2 cellular contexts compared by ENCODE assay signal in the genomic region with DNA sequence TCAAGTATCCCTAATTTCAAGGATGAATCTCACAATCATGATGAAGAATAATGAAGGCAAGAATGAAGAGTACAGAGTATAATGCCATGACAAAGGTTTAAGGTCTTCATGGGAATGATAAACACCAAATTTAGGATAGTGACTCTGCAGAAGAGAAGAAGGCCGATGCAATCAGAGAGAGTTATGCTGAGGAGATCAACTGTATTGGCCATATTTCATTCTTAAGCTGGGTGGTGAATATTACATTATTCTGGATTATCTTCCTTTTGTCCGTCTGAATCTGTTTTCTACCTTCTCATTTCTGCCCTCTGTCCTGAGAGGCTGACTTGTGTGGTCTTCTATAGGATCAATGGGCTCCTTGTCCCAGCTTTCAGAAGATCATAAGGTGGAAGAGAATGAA.
TF ChIP-seq lines count a peak whose summit lies in the region.

No MANE protein-coding gene starts in this region.

TF ChIP-seq in GM23338, 12 proteins besides CTCF, POLR2A, EP300 and RAD21:
- TF ChIP-seq, protein P1, sequence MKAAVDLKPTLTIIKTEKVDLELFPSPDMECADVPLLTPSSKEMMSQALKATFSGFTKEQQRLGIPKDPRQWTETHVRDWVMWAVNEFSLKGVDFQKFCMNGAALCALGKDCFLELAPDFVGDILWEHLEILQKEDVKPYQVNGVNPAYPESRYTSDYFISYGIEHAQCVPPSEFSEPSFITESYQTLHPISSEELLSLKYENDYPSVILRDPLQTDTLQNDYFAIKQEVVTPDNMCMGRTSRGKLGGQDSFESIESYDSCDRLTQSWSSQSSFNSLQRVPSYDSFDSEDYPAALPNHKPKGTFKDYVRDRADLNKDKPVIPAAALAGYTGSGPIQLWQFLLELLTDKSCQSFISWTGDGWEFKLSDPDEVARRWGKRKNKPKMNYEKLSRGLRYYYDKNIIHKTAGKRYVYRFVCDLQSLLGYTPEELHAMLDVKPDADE (IDR thresholded peaks at IDR 0.05): no peak
- TF ChIP-seq ZNF331 (CRISPR knock-in tag; IDR thresholded peaks at IDR 0.05; ENCODE audit: low read depth): no peak

TF ChIP-seq in K562, 482 proteins besides CTCF, POLR2A, EP300 and RAD21:
- peak; percentile 67 for TF ChIP-seq ZNF766 (CRISPR knock-in tag; conservative IDR thresholded peaks at IDR 0.05)
- no peak for TF ChIP-seq NR4A1 (CRISPR knock-in tag; IDR thresholded peaks at IDR 0.05)
- TF ChIP-seq NR4A1 (tag; IDR thresholded peaks at IDR 0.05): peak; percentile 65; the same call in 1 of the 2 replicates
- TF ChIP-seq SOX6 (IDR thresholded peaks at IDR 0.05): 0 out of 2 replicates have a peak, but pooled peaks have one; percentile 32
- TF ChIP-seq MEF2D (tag; conservative IDR thresholded peaks at IDR 0.05; ENCODE audit: low read depth): 0 out of 2 replicates have a peak, but pooled peaks have one; percentile 31
- peak; percentile 58; the same call in 1 of the 2 replicates for TF ChIP-seq DPF2 (IDR thresholded peaks at IDR 0.05)
- peak; percentile 34; the same call in 1 of the 2 replicates for TF ChIP-seq HDAC2 (IDR thresholded peaks at IDR 0.05)
- TF ChIP-seq PCBP2 (IDR thresholded peaks at IDR 0.05; ENCODE audit: low read depth, low read length, poor library complexity, severe bottlenecking): no peak
- TF ChIP-seq, protein P1 (conservative IDR thresholded peaks at IDR 0.05; ENCODE audit: control insufficient read depth, low read depth, low read length): no peak
- peak; percentile 72 for TF ChIP-seq C11orf30 (IDR thresholded peaks at IDR 0.05; ENCODE audit: low read depth)
- peak; percentile 69 for TF ChIP-seq NFE2 (IDR thresholded peaks at IDR 0.05; ENCODE audit: low read depth)
- TF ChIP-seq ARID1B (IDR thresholded peaks at IDR 0.05): peak; percentile 44; the same call in 1 of the 2 replicates
- TF ChIP-seq, protein P2, sequence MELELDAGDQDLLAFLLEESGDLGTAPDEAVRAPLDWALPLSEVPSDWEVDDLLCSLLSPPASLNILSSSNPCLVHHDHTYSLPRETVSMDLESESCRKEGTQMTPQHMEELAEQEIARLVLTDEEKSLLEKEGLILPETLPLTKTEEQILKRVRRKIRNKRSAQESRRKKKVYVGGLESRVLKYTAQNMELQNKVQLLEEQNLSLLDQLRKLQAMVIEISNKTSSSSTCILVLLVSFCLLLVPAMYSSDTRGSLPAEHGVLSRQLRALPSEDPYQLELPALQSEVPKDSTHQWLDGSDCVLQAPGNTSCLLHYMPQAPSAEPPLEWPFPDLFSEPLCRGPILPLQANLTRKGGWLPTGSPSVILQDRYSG (tag; conservative IDR thresholded peaks at IDR 0.05; ENCODE audit: low read depth): no peak
- TF ChIP-seq, protein P3, sequence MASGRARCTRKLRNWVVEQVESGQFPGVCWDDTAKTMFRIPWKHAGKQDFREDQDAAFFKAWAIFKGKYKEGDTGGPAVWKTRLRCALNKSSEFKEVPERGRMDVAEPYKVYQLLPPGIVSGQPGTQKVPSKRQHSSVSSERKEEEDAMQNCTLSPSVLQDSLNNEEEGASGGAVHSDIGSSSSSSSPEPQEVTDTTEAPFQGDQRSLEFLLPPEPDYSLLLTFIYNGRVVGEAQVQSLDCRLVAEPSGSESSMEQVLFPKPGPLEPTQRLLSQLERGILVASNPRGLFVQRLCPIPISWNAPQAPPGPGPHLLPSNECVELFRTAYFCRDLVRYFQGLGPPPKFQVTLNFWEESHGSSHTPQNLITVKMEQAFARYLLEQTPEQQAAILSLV (tag; IDR thresholded peaks at IDR 0.05): peak; percentile 66; the same call in 1 of the 2 replicates
- TF ChIP-seq GATA2 (CRISPR knock-in tag; IDR thresholded peaks at IDR 0.05): no peak
- TF ChIP-seq SRF (CRISPR knock-in tag; IDR thresholded peaks at IDR 0.05): no peak
- TF ChIP-seq ZFP30 (CRISPR knock-in tag; IDR thresholded peaks at IDR 0.05; ENCODE audit: borderline replicate concordance): no peak
- no peak for TF ChIP-seq NR2C1 (IDR thresholded peaks at IDR 0.05)
- peak; percentile 32; the same call in 1 of the 2 replicates for TF ChIP-seq NR2C1 (tag; IDR thresholded peaks at IDR 0.05)
- peak; percentile 56; the same call in 1 of the 2 replicates for TF ChIP-seq ATF7 (IDR thresholded peaks at IDR 0.05)
- TF ChIP-seq CBX3 (IDR thresholded peaks at IDR 0.05; ENCODE audit: borderline replicate concordance in 1 of 2, low read length in 2 of 2): no peak
- TF ChIP-seq BRD9 (IDR thresholded peaks at IDR 0.05; ENCODE audit: low read depth, partially characterized antibody): peak; percentile 73
- TF ChIP-seq, protein P4, sequence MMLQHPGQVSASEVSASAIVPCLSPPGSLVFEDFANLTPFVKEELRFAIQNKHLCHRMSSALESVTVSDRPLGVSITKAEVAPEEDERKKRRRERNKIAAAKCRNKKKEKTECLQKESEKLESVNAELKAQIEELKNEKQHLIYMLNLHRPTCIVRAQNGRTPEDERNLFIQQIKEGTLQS (IDR thresholded peaks at IDR 0.05): peak; percentile 93
- TF ChIP-seq, protein P4 (CRISPR knock-in tag; conservative IDR thresholded peaks at IDR 0.05): no peak
- peak; percentile 54; the same call in 1 of the 2 replicates for TF ChIP-seq CEBPB (tag; IDR thresholded peaks at IDR 0.05)
- TF ChIP-seq, protein P5, sequence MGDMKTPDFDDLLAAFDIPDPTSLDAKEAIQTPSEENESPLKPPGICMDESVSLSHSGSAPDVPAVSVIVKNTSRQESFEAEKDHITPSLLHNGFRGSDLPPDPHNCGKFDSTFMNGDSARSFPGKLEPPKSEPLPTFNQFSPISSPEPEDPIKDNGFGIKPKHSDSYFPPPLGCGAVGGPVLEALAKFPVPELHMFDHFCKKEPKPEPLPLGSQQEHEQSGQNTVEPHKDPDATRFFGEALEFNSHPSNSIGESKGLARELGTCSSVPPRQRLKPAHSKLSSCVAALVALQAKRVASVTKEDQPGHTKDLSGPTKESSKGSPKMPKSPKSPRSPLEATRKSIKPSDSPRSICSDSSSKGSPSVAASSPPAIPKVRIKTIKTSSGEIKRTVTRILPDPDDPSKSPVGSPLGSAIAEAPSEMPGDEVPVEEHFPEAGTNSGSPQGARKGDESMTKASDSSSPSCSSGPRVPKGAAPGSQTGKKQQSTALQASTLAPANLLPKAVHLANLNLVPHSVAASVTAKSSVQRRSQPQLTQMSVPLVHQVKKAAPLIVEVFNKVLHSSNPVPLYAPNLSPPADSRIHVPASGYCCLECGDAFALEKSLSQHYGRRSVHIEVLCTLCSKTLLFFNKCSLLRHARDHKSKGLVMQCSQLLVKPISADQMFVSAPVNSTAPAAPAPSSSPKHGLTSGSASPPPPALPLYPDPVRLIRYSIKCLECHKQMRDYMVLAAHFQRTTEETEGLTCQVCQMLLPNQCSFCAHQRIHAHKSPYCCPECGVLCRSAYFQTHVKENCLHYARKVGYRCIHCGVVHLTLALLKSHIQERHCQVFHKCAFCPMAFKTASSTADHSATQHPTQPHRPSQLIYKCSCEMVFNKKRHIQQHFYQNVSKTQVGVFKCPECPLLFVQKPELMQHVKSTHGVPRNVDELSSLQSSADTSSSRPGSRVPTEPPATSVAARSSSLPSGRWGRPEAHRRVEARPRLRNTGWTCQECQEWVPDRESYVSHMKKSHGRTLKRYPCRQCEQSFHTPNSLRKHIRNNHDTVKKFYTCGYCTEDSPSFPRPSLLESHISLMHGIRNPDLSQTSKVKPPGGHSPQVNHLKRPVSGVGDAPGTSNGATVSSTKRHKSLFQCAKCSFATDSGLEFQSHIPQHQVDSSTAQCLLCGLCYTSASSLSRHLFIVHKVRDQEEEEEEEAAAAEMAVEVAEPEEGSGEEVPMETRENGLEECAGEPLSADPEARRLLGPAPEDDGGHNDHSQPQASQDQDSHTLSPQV (IDR thresholded peaks at IDR 0.05): 0 out of 2 replicates have a peak, but pooled peaks have one; percentile 58
- peak; percentile 50; the same call in 1 of the 2 replicates for TF ChIP-seq JUND (IDR thresholded peaks at IDR 0.05; ENCODE audit: borderline replicate concordance, low read depth, low read length)
- TF ChIP-seq JUND (tag; IDR thresholded peaks at IDR 0.05; ENCODE audit: borderline replicate concordance, low read depth, low read length): 0 out of 3 replicates have a peak, but pooled peaks have one; percentile 23
- TF ChIP-seq GTF2E2 (tag; IDR thresholded peaks at IDR 0.05): no peak
- TF ChIP-seq ARNT (IDR thresholded peaks at IDR 0.05): 0 out of 4 replicates have a peak, but pooled peaks of 1 of the 2 experiments have one; percentile 35
- peak; percentile 52 to 85 for TF ChIP-seq TRIM24 (IDR thresholded peaks at IDR 0.05)
- TF ChIP-seq MAFK (IDR thresholded peaks at IDR 0.05; ENCODE audit: low read length): peak; percentile 35; the same call in 1 of the 2 replicates
- peak; percentile 60 for TF ChIP-seq MAFG (tag; conservative IDR thresholded peaks at IDR 0.05)
- peak; percentile 19; the same call in 1 of the 2 replicates for TF ChIP-seq MYC (IDR thresholded peaks at IDR 0.05; ENCODE audit: low read depth, low read length)
- TF ChIP-seq MYC (CRISPR knock-in tag; IDR thresholded peaks at IDR 0.05; ENCODE audit: borderline replicate concordance, low read depth): no peak
- peak; percentile 82 for TF ChIP-seq ZSCAN32 (CRISPR knock-in tag; IDR thresholded peaks at IDR 0.05)
- TF ChIP-seq ZNF311 (CRISPR knock-in tag; IDR thresholded peaks at IDR 0.05): 0 out of 2 replicates have a peak, but pooled peaks have one; percentile 23
- TF ChIP-seq ZNF316 (IDR thresholded peaks at IDR 0.05): peak; percentile 66; the same call in 1 of the 2 replicates
- TF ChIP-seq, protein P6, sequence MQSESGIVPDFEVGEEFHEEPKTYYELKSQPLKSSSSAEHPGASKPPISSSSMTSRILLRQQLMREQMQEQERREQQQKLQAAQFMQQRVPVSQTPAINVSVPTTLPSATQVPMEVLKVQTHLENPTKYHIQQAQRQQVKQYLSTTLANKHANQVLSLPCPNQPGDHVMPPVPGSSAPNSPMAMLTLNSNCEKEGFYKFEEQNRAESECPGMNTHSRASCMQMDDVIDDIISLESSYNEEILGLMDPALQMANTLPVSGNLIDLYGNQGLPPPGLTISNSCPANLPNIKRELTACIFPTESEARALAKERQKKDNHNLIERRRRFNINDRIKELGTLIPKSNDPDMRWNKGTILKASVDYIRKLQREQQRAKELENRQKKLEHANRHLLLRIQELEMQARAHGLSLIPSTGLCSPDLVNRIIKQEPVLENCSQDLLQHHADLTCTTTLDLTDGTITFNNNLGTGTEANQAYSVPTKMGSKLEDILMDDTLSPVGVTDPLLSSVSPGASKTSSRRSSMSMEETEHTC (IDR thresholded peaks at IDR 0.05): no peak
- TF ChIP-seq MEIS2 (IDR thresholded peaks at IDR 0.05; ENCODE audit: partially characterized antibody): peak; percentile 57
- TF ChIP-seq NUFIP1 (IDR thresholded peaks at IDR 0.05; ENCODE audit: partially characterized antibody): no peak
- peak; percentile 56 for TF ChIP-seq SMARCA4 (IDR thresholded peaks at IDR 0.05)
- 0 out of 2 replicates have a peak, but pooled peaks have one; percentile 12 for TF ChIP-seq ESRRA (IDR thresholded peaks at IDR 0.05; ENCODE audit: borderline replicate concordance, low read depth)
- 0 out of 2 replicates have a peak, but pooled peaks have one; percentile 54 for TF ChIP-seq ZNF589 (CRISPR knock-in tag; IDR thresholded peaks at IDR 0.05; ENCODE audit: low read depth)
- TF ChIP-seq SNRNP70 (optimal IDR thresholded peaks at IDR 0.05; ENCODE audit: low read depth, low read length): no peak
- TF ChIP-seq IFI16 (CRISPR knock-in tag; IDR thresholded peaks at IDR 0.05): no peak
- peak; percentile 62; the same call in 1 of the 2 replicates for TF ChIP-seq NFRKB (IDR thresholded peaks at IDR 0.05; ENCODE audit: low read depth)
- TF ChIP-seq, protein P7, sequence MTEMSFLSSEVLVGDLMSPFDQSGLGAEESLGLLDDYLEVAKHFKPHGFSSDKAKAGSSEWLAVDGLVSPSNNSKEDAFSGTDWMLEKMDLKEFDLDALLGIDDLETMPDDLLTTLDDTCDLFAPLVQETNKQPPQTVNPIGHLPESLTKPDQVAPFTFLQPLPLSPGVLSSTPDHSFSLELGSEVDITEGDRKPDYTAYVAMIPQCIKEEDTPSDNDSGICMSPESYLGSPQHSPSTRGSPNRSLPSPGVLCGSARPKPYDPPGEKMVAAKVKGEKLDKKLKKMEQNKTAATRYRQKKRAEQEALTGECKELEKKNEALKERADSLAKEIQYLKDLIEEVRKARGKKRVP (CRISPR knock-in tag; IDR thresholded peaks at IDR 0.05): peak; percentile 91
- peak; percentile 57; the same call in 1 of the 2 replicates for TF ChIP-seq EP400 (IDR thresholded peaks at IDR 0.05)
- TF ChIP-seq CEBPG (CRISPR knock-in tag; IDR thresholded peaks at IDR 0.05): peak; percentile 84
- TF ChIP-seq CEBPG (tag; conservative IDR thresholded peaks at IDR 0.05 in 1 of 2, IDR thresholded peaks at IDR 0.05 in 1 of 2): peak; percentile 84 to 90
